ENCODE assay signal across 35 cellular contexts in the genomic region with DNA sequence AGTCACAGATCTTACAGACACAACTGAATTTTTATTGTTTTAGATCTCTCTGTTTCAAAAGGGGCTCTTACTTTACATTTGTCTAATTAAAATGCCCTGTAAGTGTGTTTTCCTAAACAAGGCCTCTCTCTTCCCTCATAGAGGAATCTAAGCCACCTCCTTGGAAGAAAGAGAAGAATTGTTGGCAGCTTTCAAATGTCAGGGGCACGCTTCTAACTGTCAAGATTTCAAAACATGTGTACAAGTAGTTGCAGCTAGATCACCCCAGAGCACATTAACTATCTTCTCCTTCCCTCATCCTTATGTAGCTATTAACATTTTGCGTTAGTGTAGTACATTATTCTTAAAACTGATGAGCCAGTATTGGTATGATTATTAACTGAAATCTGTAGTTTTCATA.
"Had no signal": no experiment of that assay in that cellular context is flagged by ENCODE, and none has a peak within 500 bp of the region (broad histone marks: within the 10 kb centered on the region; RNA-seq: fewer than 3 reads in every experiment).

No MANE protein-coding gene starts in this region.

- H3K4me1 ChIP-seq: pancreas, psoas muscle, upper lobe of right lung had no signal

- DNase-seq: activated CD4-positive, alpha-beta memory T cell treated with anti-CD3 and anti-CD28 coated beads, Interleukin-2, amount 10 ng/mL, durations not matched to agents 7 days and 5 days; activated CD4-positive, alpha-beta T cell treated with anti-CD3 and anti-CD28 coated beads for 1 hour; activated CD4-positive, alpha-beta T cell treated with anti-CD3 and anti-CD28 coated beads, Interleukin-2, amount 10 ng/mL, durations not matched to agents 7 days and 5 days; activated CD8-positive, alpha-beta memory T cell treated with anti-CD3 and anti-CD28 coated beads, Interleukin-2, amount 50 U/mL, for 48 hours; activated gamma-delta T cell treated with Interleukin-2 at 50 U/mL for 16 hours; activated naive CD8-positive, alpha-beta T cell treated with anti-CD3 and anti-CD28 coated beads, Interleukin-2, amount 50 U/mL, for 24 hours; activated T-cell treated with anti-CD3 and anti-CD28 coated beads, Interleukin-2, amount 50 U/mL, for 24 hours; cerebellar nuclear complex; dorsolateral prefrontal cortex; effector memory CD4-positive, alpha-beta T cell; foreskin fibroblast; head of caudate nucleus; hippocampal formation; left cardiac atrium; mammary epithelial cell; naive B cell; nephron progenitor cell; pancreas; psoas muscle; sigmoid colon; small intestine; stimulated activated CD4-positive, alpha-beta T cell treated with anti-CD3 and anti-CD28 coated beads, Interleukin-1b, Interleukin-23, amount 100 ng/mL, for 48 hours; stimulated activated CD4-positive, alpha-beta T cell treated with anti-CD3 and anti-CD28 coated beads, Interleukin-4, amount 100 ng/mL, for 4 hours; stimulated activated CD8-positive, alpha-beta memory T cell treated with anti-CD3 and anti-CD28 coated beads, Interleukin-4, amount 100 ng/mL, for 48 hours; stimulated activated naive CD8-positive, alpha-beta T cell treated with anti-CD3 and anti-CD28 coated beads, Interleukin-15, amount 100 ng/mL, for 72 hours; substantia nigra; T-helper 9 cell; upper lobe of right lung had no signal

- H3K9me3 Mint-ChIP-seq: activated CD4-positive, alpha-beta T cell treated with anti-CD3 and anti-CD28 coated beads, Interleukin-2, amount 10 ng/mL, durations not matched to agents 7 days and 5 days; activated naive CD4-positive, alpha-beta T cell treated with anti-CD3 and anti-CD28 coated beads, Interleukin-2, amount 50 U/mL, for 24 hours; activated naive CD8-positive, alpha-beta T cell treated with anti-CD3 and anti-CD28 coated beads, Interleukin-2, amount 50 U/mL, for 24 hours; activated T-cell treated with anti-CD3 and anti-CD28 coated beads, Interleukin-2, amount 50 U/mL, for 24 hours; mesothelial cell of epicardium; nephron progenitor cell; stimulated activated memory B cell treated with anti-CD40 and anti-IgM and Interleukin-4, amounts not matched to agents 10 μg/mL and 1 μg/mL and 100 μg/mL, for 72 hours; stimulated activated naive CD8-positive, alpha-beta T cell treated with anti-CD3 and anti-CD28 coated beads, Interleukin-15, amount 100 ng/mL, for 72 hours; T-helper 1 cell treated with Interleukin-12 subunit alpha and Interleukin-12 subunit beta and Interleukin-4 antibody, amounts not matched to agents 30 μg/mL and 1 μg/mL, for 36 hours had no signal

- H3K27me3 ChIP-seq: cardiac muscle cell, dorsolateral prefrontal cortex, neutrophil, pancreas, sigmoid colon, upper lobe of right lung had no signal

- H3K36me3 ChIP-seq: cardiac muscle cell, neutrophil, pancreas, sigmoid colon, upper lobe of right lung had no signal

- H3K27me3 Mint-ChIP-seq: activated CD4-positive, alpha-beta memory T cell treated with anti-CD3 and anti-CD28 coated beads, Interleukin-2, amount 10 ng/mL, durations not matched to agents 7 days and 5 days; activated CD4-positive, alpha-beta T cell treated with anti-CD3 and anti-CD28 coated beads, Interleukin-2, amount 10 ng/mL, durations not matched to agents 7 days and 5 days; activated naive CD4-positive, alpha-beta T cell treated with anti-CD3 and anti-CD28 coated beads, Interleukin-2, amount 50 U/mL, for 24 hours; activated naive CD8-positive, alpha-beta T cell treated with anti-CD3 and anti-CD28 coated beads, Interleukin-2, amount 50 U/mL, for 24 hours; activated T-cell treated with anti-CD3 and anti-CD28 coated beads, Interleukin-2, amount 50 U/mL, for 24 hours; stimulated activated memory B cell treated with anti-CD40 and anti-IgM and Interleukin-4, amounts not matched to agents 10 μg/mL and 1 μg/mL and 100 μg/mL, for 72 hours; stimulated activated naive CD8-positive, alpha-beta T cell treated with anti-CD3 and anti-CD28 coated beads, Interleukin-15, amount 100 ng/mL, for 72 hours had no signal

- H3K27ac Mint-ChIP-seq: activated CD4-positive, alpha-beta memory T cell treated with anti-CD3 and anti-CD28 coated beads, Interleukin-2, amount 10 ng/mL, durations not matched to agents 7 days and 5 days; activated CD4-positive, alpha-beta T cell treated with anti-CD3 and anti-CD28 coated beads, Interleukin-2, amount 10 ng/mL, durations not matched to agents 7 days and 5 days; activated naive CD4-positive, alpha-beta T cell treated with anti-CD3 and anti-CD28 coated beads, Interleukin-2, amount 50 U/mL, for 24 hours; activated naive CD8-positive, alpha-beta T cell treated with anti-CD3 and anti-CD28 coated beads, Interleukin-2, amount 50 U/mL, for 24 hours; activated T-cell treated with anti-CD3 and anti-CD28 coated beads, Interleukin-2, amount 50 U/mL, for 24 hours; mesothelial cell of epicardium; naive B cell; nephron progenitor cell; stimulated activated memory B cell treated with anti-CD40 and anti-IgM and Interleukin-4, amounts not matched to agents 10 μg/mL and 1 μg/mL and 100 μg/mL, for 72 hours; stimulated activated naive CD8-positive, alpha-beta T cell treated with anti-CD3 and anti-CD28 coated beads, Interleukin-15, amount 100 ng/mL, for 72 hours; T-helper 1 cell treated with Interleukin-12 subunit alpha and Interleukin-12 subunit beta and Interleukin-4 antibody, amounts not matched to agents 30 μg/mL and 1 μg/mL, for 36 hours had no signal

- H3K27ac ChIP-seq: cardiac muscle cell, coronary artery, neutrophil, pancreas, psoas muscle, upper lobe of right lung had no signal

- H3K4me1 Mint-ChIP-seq: activated CD4-positive, alpha-beta memory T cell treated with anti-CD3 and anti-CD28 coated beads, Interleukin-2, amount 10 ng/mL, durations not matched to agents 7 days and 5 days; activated CD4-positive, alpha-beta T cell treated with anti-CD3 and anti-CD28 coated beads, Interleukin-2, amount 10 ng/mL, durations not matched to agents 7 days and 5 days; activated naive CD4-positive, alpha-beta T cell treated with anti-CD3 and anti-CD28 coated beads, Interleukin-2, amount 50 U/mL, for 24 hours; naive B cell; nephron progenitor cell; stimulated activated memory B cell treated with anti-CD40 and anti-IgM and Interleukin-4, amounts not matched to agents 10 μg/mL and 1 μg/mL and 100 μg/mL, for 72 hours; stimulated activated naive CD8-positive, alpha-beta T cell treated with anti-CD3 and anti-CD28 coated beads, Interleukin-15, amount 100 ng/mL, for 72 hours had no signal

- H3K4me3 Mint-ChIP-seq: activated CD4-positive, alpha-beta memory T cell treated with anti-CD3 and anti-CD28 coated beads, Interleukin-2, amount 10 ng/mL, durations not matched to agents 7 days and 5 days; activated CD4-positive, alpha-beta T cell treated with anti-CD3 and anti-CD28 coated beads, Interleukin-2, amount 10 ng/mL, durations not matched to agents 7 days and 5 days; activated naive CD4-positive, alpha-beta T cell treated with anti-CD3 and anti-CD28 coated beads, Interleukin-2, amount 50 U/mL, for 24 hours; activated naive CD8-positive, alpha-beta T cell treated with anti-CD3 and anti-CD28 coated beads, Interleukin-2, amount 50 U/mL, for 24 hours; activated T-cell treated with anti-CD3 and anti-CD28 coated beads, Interleukin-2, amount 50 U/mL, for 24 hours; mesothelial cell of epicardium; naive B cell; nephron progenitor cell; stimulated activated memory B cell treated with anti-CD40 and anti-IgM and Interleukin-4, amounts not matched to agents 10 μg/mL and 1 μg/mL and 100 μg/mL, for 72 hours; stimulated activated naive CD8-positive, alpha-beta T cell treated with anti-CD3 and anti-CD28 coated beads, Interleukin-15, amount 100 ng/mL, for 72 hours; T-helper 1 cell treated with Interleukin-12 subunit alpha and Interleukin-12 subunit beta and Interleukin-4 antibody, amounts not matched to agents 30 μg/mL and 1 μg/mL, for 36 hours had no signal

- H3K9me3 ChIP-seq: neutrophil, pancreas, psoas muscle, sigmoid colon, upper lobe of right lung had no signal

- H3K4me3 ChIP-seq: cardiac muscle cell, coronary artery, dorsolateral prefrontal cortex, pancreas, psoas muscle, sigmoid colon, upper lobe of right lung had no signal

- H3K36me3 Mint-ChIP-seq: activated naive CD4-positive, alpha-beta T cell treated with anti-CD3 and anti-CD28 coated beads, Interleukin-2, amount 50 U/mL, for 24 hours; mesothelial cell of epicardium; naive B cell; stimulated activated memory B cell treated with anti-CD40 and anti-IgM and Interleukin-4, amounts not matched to agents 10 μg/mL and 1 μg/mL and 100 μg/mL, for 72 hours had no signal
